17 cellular contexts compared by ENCODE assay signal in the genomic region with DNA sequence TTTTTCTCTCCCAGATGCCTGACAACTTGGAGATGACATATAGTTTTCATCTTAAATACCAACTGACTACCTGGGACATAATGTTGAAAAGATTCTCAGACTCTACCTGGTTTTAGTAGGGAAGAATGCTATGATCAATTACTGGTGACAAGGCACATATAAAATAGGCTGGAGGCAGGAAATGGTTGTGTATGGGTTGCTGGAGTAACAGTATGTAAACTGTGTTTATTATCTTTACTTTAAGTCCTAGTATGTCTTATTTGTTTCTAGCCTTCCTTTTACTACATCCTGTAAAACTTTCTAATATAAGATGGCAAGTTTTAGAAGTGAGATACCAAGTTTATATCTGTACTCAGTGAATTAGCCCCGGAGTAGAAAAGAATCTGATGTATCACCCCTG.
DNase-seq lines count a peak whose midpoint lies in the region; ATAC-seq and TF ChIP-seq lines count a peak whose summit lies in the region.
"Had no signal": no experiment of that assay in that cellular context is flagged by ENCODE, and none has a peak within 500 bp of the region (broad histone marks: within the 10 kb centered on the region; RNA-seq: fewer than 3 reads in every experiment).

No MANE protein-coding gene starts in this region.

- H3K9me3 ChIP-seq in mucosa of descending colon, result no peaks in the 10 kb centered on the region
- H3K9me3 ChIP-seq: Caco-2 had no signal

- ATAC-seq in mucosa of descending colon, result peak; percentile 82
- ATAC-seq: CD8-positive, alpha-beta T cell; GM12878 had no signal

- intact Hi-C loops in mucosa of descending colon (cut with DNase I, micrococcal nuclease), result no loop called here

- no peak for TF ChIP-seq CTCF in choroid plexus epithelial cell (conservative IDR thresholded peaks at IDR 0.05; ENCODE audit: low read depth, low read length)
- TF ChIP-seq CTCF in mucosa of descending colon (IDR thresholded peaks at IDR 0.05), result no peak

- DNase-seq in choroid plexus epithelial cell (ENCODE audit: low read depth), result peak; percentile 4
- DNase-seq in iris pigment epithelial cell (ENCODE audit: low read depth), result peak; percentile 5
- no peak for DNase-seq in mucosa of descending colon
- no peak for DNase-seq in OCI-M1 (lab: John Stamatoyannopoulos, UW)
- DNase-seq in amygdala (lab: John Stamatoyannopoulos, UW), result no peak
- no peak for DNase-seq in NK-92 treated with Interleukin-12 subunit alpha and Interleukin-12 subunit beta, amount 100 ng/mL, for 24 hours (lab: John Stamatoyannopoulos, UW)
- DNase-seq in activated T-cell treated with anti-CD3 and anti-CD28 coated beads for 4 hours, result no peak
- DNase-seq: Caco-2; CD4-positive, CD25-positive, alpha-beta regulatory T cell; CD8-positive, alpha-beta T cell; DMS153; DND-41; GM23248; H7; HCEC 1CT had no signal

- no peak overlapping the region for H3K4me3 ChIP-seq in choroid plexus epithelial cell (ENCODE audit: low read depth, low read length)
- no peak overlapping the region for H3K4me3 ChIP-seq in mucosa of descending colon
- H3K4me3 ChIP-seq: BLaER1, GM12878, GM23248 had no signal

- H3K4me1 ChIP-seq in mucosa of descending colon (ENCODE audit: low read depth), result peaks cover 4% of the 10 kb centered on the region
- H3K4me1 ChIP-seq: BLaER1, Caco-2 had no signal

- no peaks in the 10 kb centered on the region for H3K36me3 ChIP-seq in mucosa of descending colon (ENCODE audit: low read depth)
- H3K36me3 ChIP-seq: BLaER1 had no signal

Comparison
In these comparisons a context has a peak if more than half of its experiments do, and no peak if none do; other contexts are left out.
1. DNase-seq: peak in choroid plexus epithelial cell (single experiment) and iris pigment epithelial cell (single experiment); none in mucosa of descending colon (0 of 3), OCI-M1 (single experiment), amygdala (0 of 56), NK-92 treated with Interleukin-12 subunit alpha and Interleukin-12 subunit beta, amount 100 ng/mL, for 24 hours (single experiment) and activated T-cell treated with anti-CD3 and anti-CD28 coated beads for 4 hours (single experiment).